23 cellular contexts compared by ENCODE assay signal in genomic region chr1:216499581-216500272, GRCh38.
"Had no signal": no experiment of that assay in that cellular context is flagged by ENCODE, and none has a peak within 500 bp of the region (broad histone marks: within the 10 kb centered on the region; RNA-seq: fewer than 3 reads in every experiment).

No MANE protein-coding gene starts in this region.

- ATAC-seq: activated CD4-positive, CD25-positive, alpha-beta regulatory T cell treated with anti-CD3 and anti-CD28 coated beads, Interleukin-2, amount 50 U/mL, for 24 hours; activated T-cell treated with anti-CD3 and anti-CD28 coated beads, Interleukin-2, amount 50 U/mL, for 72 hours; foreskin keratinocyte; left ventricle myocardium superior; mucosa of descending colon; naive thymus-derived CD4-positive, alpha-beta T cell; stimulated activated naive CD8-positive, alpha-beta T cell treated with anti-CD3 and anti-CD28 coated beads, Interleukin-15, Interleukin-2, amounts not matched to agents 100 U/mL and 50 U/mL, for 24 hours had no signal

- H3K9me3 ChIP-seq: ascending aorta, mucosa of descending colon, ovary, sigmoid colon, tibial artery, uterus had no signal

- H3K27ac ChIP-seq: ascending aorta, breast epithelium, foreskin keratinocyte, ovary, sigmoid colon, tibial artery, uterus had no signal

- H3K4me3 ChIP-seq: ascending aorta, breast epithelium, mucosa of descending colon, ovary, sigmoid colon, tibial artery, uterus had no signal

- H3K4me1 ChIP-seq: ascending aorta, breast epithelium, foreskin keratinocyte, sigmoid colon, tibial artery, uterus had no signal

- H3K27me3 ChIP-seq: ascending aorta, breast epithelium, foreskin keratinocyte, ovary, sigmoid colon, tibial artery, uterus had no signal

- H3K36me3 ChIP-seq: ascending aorta, breast epithelium, ovary, sigmoid colon, tibial artery, uterus had no signal

- DNase-seq: activated CD4-positive, alpha-beta T cell treated with anti-CD3 and anti-CD28 coated beads, Interleukin-2, amount 50 U/mL, for 1 hour; activated CD8-positive, alpha-beta memory T cell treated with anti-CD3 and anti-CD28 coated beads, Interleukin-2, amount 50 U/mL, for 4 hours; activated effector memory CD4-positive, alpha-beta T cell treated with anti-CD3 and anti-CD28 coated beads, Interleukin-2, amount 50 U/mL, for 16 hours; activated naive CD4-positive, alpha-beta T cell treated with anti-CD3 and anti-CD28 coated beads, Interleukin-2, amount 50 U/mL, for 16 hours; activated T-cell treated with anti-CD3 and anti-CD28 coated beads, Interleukin-2, amount 50 U/mL, for 72 hours; effector memory CD4-positive, alpha-beta T cell; foreskin keratinocyte; glutamatergic neuron; hypothalamus; left ventricle myocardium superior; naive thymus-derived CD4-positive, alpha-beta T cell; ovary; sigmoid colon; stimulated activated CD8-positive, alpha-beta memory T cell treated with anti-CD3 and anti-CD28 coated beads, Interleukin-4, amount 100 ng/mL, for 48 hours; stimulated activated naive CD8-positive, alpha-beta T cell treated with anti-CD3 and anti-CD28 coated beads, Interleukin-15, Interleukin-2, amounts not matched to agents 100 U/mL and 50 U/mL, for 24 hours; substantia nigra; tibial artery; uterus had no signal

- FAIRE-seq: keratinocyte had no signal
